Comparison of ENCODE assay signal across 12 cellular contexts in genomic region chr3:176919836-176920760, GRCh38.
DNase-seq lines count a peak whose midpoint lies in the region; ATAC-seq, FAIRE-seq and TF ChIP-seq lines count a peak whose summit lies in the region.
"Had no signal": no experiment of that assay in that cellular context is flagged by ENCODE, and none has a peak within 500 bp of the region (broad histone marks: within the 10 kb centered on the region; RNA-seq: fewer than 3 reads in every experiment).

No MANE protein-coding gene starts in this region.

- TF ChIP-seq EP300 in HepG2 (IDR thresholded peaks at IDR 0.05; ENCODE audit: low read depth in 2 of 2, low read length in 2 of 2) (no peak), HepG2 (CRISPR knock-in tag; IDR thresholded peaks at IDR 0.05; ENCODE audit: borderline replicate concordance) (no peak)

- POLR2A ChIA-PET in HepG2 (lab: Yijun Ruan, JAX): no interaction called here

- in situ Hi-C loops in astrocyte of the spinal cord (cut with HindIII; ENCODE audit: low sequenced_read_pairs): no loop called here
- in situ Hi-C loops in HepG2 (cut with HindIII; ENCODE audit: extremely low pct_ligation_motif_present, low pct_unique_long_range_greater_than_20kb): no loop called here

- no peak overlapping the region for H3K27ac ChIP-seq in HepG2 (ENCODE audit: extremely low read length, insufficient read depth, low read length)
- H3K27ac ChIP-seq: BLaER1 had no signal

- CTCF ChIA-PET in HepG2 (lab: Yijun Ruan, JAX; ENCODE audit: low intra/inter-chr PET ratio, low total read pairs): no interaction called here

- FAIRE-seq in HepG2 (lab: Jason Lieb, UNC): no peak

- 49% methylated on average over 11 of the region's 11 CpGs for WGBS in HepG2 (ENCODE audit: low lambda C conversion rate)

- intact Hi-C loops in HepG2 (cut with micrococcal nuclease; ENCODE audit: unreplicated experiment): no loop called here

- peak; percentile 84 for ATAC-seq in HepG2
- ATAC-seq in GM19452 (IDR thresholded peaks at IDR 0.05; ENCODE audit: unreplicated experiment): no peak
- no peak for ATAC-seq in GM19397 (IDR thresholded peaks at IDR 0.05; ENCODE audit: unreplicated experiment)
- no peak for ATAC-seq in HG03039 (IDR thresholded peaks at IDR 0.05; ENCODE audit: unreplicated experiment)
- ATAC-seq in HG03025 (IDR thresholded peaks at IDR 0.05; ENCODE audit: low FRiP score, unreplicated experiment): no peak

- TF ChIP-seq CTCF in astrocyte of the spinal cord (IDR thresholded peaks at IDR 0.05; ENCODE audit: low read depth, low read length) (no peak), HepG2 (CRISPR knock-in tag; IDR thresholded peaks at IDR 0.05) (no peak)

- no peak for TF ChIP-seq POLR2A in HepG2 (IDR thresholded peaks at IDR 0.05; ENCODE audit: insufficient read depth in 1 of 2, low read depth in 2 of 2, low read length in 2 of 2)

- H3K4me2 ChIP-seq in HepG2 (ENCODE audit: low read depth, low read length): peak overlapping the region; percentile 65
- H3K4me2 ChIP-seq: BLaER1 had no signal

- H3K9ac ChIP-seq in HepG2 (ENCODE audit: insufficient read depth, low read depth, low read length): no peak overlapping the region
- H3K9ac ChIP-seq: BLaER1 had no signal

- peaks cover 0 to 2% of the 10 kb centered on the region in 2 experiments; a peak in 1 of 5 replicates for H3K27me3 ChIP-seq in HepG2 (ENCODE audit: control insufficient read depth in 1 of 2, insufficient read depth in 2 of 2, low read length in 2 of 2)
- H3K27me3 ChIP-seq: BLaER1 had no signal

- H3K36me3 ChIP-seq in HepG2 (replicated peaks in 1 of 2; ENCODE audit: control insufficient read depth in 1 of 2, insufficient read depth in 2 of 2, low read length in 2 of 2): no peaks in the 10 kb centered on the region
- H3K36me3 ChIP-seq: BLaER1, HAP-1 had no signal

- no peaks in the 10 kb centered on the region for H3K9me3 ChIP-seq in HepG2 (ENCODE audit: low read length)
- H3K9me3 ChIP-seq: HAP-1 had no signal

- no TSS peak for BruUV-seq in HepG2 (replicated peaks; lab: Mats Ljungman, UMichigan)

- DNase-seq in DMS53 (lab: John Stamatoyannopoulos, UW) (peak; percentile 98), NCI-H2029 treated with DMSO at 0.1 percent for 48 hours (lab: John Stamatoyannopoulos, UW) (peak; percentile 90), astrocyte of the spinal cord (ENCODE audit: low read depth, low spot score) (peak; percentile 74), HepG2 (ENCODE audit: low spot score) (peak; percentile 18)
- DNase-seq: OCI-M1; stimulated activated naive CD4-positive, alpha-beta T cell had no signal

- TF ChIP-seq RAD21 in HepG2 (CRISPR knock-in tag; IDR thresholded peaks at IDR 0.05): no peak

- no peak overlapping the region for H3K4me3 ChIP-seq in astrocyte of the spinal cord (ENCODE audit: low read depth, low read length)
- H3K4me3 ChIP-seq in HepG2 (replicated peaks in 1 of 3; ENCODE audit: insufficient read depth in 1 of 3, low read depth in 2 of 3, low read length in 3 of 3): peak overlapping the region in 2 of 3 experiments; percentile 8 to 20; a peak in 1 of 6 replicates
- H3K4me3 ChIP-seq: BLaER1, HAP-1 had no signal

- H4K20me1 ChIP-seq in HepG2 (ENCODE audit: insufficient read depth, low read length): no peaks in the 10 kb centered on the region
- H4K20me1 ChIP-seq: BLaER1 had no signal

- H3K79me2 ChIP-seq in HepG2 (ENCODE audit: insufficient read depth, low read length): no peaks in the 10 kb centered on the region

- no peak overlapping the region for H2AFZ ChIP-seq in HepG2 (ENCODE audit: low read length)

- H3K4me1 ChIP-seq in HepG2 (ENCODE audit: insufficient read depth, low read length): peaks cover 12% of the 10 kb centered on the region
- H3K4me1 ChIP-seq: BLaER1 had no signal

TF ChIP-seq in HepG2, 621 proteins besides CTCF, POLR2A, EP300 and RAD21:
- TF ChIP-seq ZNF574 (CRISPR knock-in tag; IDR thresholded peaks at IDR 0.05) (no peak), MAFF (IDR thresholded peaks at IDR 0.05; ENCODE audit: low read depth, low read length) (peak; percentile 40; the same call in 1 of the 2 replicates), MAFK (conservative IDR thresholded peaks at IDR 0.05 in 1 of 2, IDR thresholded peaks at IDR 0.05 in 1 of 2; ENCODE audit: low read length in 2 of 2) (peak; percentile 13 to 69; a peak in 2 of 4 replicates), TFAP4 (IDR thresholded peaks at IDR 0.05; ENCODE audit: borderline replicate concordance, low read depth) (peak; percentile 30; the same call in 1 of the 2 replicates)

Comparison
In these comparisons a context has a peak if more than half of its experiments do, and no peak if none do; other contexts are left out.
1. DNase-seq: peak in every context shown above with its lines; median percentile 98 in DMS53; 90 in NCI-H2029 treated with DMSO at 0.1 percent for 48 hours; 74 in astrocyte of the spinal cord; 18 in HepG2.